15 cellular contexts compared by ENCODE assay signal in the genomic region with DNA sequence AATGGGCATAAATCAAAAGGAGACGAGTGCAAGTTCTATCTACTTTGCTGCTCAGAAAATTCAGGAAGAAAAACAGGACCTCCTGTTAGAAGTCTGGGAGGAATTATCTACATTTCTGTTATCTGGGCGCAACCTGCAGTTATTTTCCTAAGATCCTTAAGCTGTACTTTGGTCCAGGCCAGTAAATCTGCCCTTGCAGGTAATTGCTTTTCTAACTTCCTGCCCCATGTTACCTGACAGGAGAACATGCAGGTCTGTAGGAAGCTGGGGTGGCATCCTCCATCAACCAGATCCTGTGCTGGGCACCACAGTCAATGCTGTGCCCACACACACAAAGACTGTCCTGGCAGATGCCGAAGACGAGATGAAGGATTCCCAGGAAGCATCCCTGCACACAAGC. TPM values are rescaled to one million over a fixed set of nuclear protein-coding genes. Genes with fewer than 3 reads are reported as not detected.
DNase-seq lines count a peak whose midpoint lies in the region; TF ChIP-seq lines count a peak whose summit lies in the region.
"Had no signal": no experiment of that assay in that cellular context is flagged by ENCODE, and none has a peak within 500 bp of the region (broad histone marks: within the 10 kb centered on the region; RNA-seq: fewer than 3 reads in every experiment).

No MANE protein-coding gene starts in this region.

- H4K8ac ChIP-seq in trophoblast cell (ENCODE audit: low read depth, low read length) = no peak overlapping the region

- no peaks in the 10 kb centered on the region for H3K27me3 ChIP-seq in colonic mucosa
- no peaks in the 10 kb centered on the region for H3K27me3 ChIP-seq in hepatocyte
- peaks cover 3% of the 10 kb centered on the region for H3K27me3 ChIP-seq in trophoblast cell (ENCODE audit: insufficient read depth, low read length)
- H3K27me3 ChIP-seq in tibial nerve = peaks cover 0 to 10% of the 10 kb centered on the region in 2 donors
- H3K27me3 ChIP-seq: BE2C had no signal

- intact Hi-C loops in colonic mucosa (cut with DNase I) = no loop called here
- intact Hi-C loops in OCI-LY7 (cut with micrococcal nuclease; ENCODE audit: unreplicated experiment) = no loop called here

- no peak overlapping the region for H3K23ac ChIP-seq in trophoblast cell (ENCODE audit: low read length)

- H3K9ac ChIP-seq in colonic mucosa (ENCODE audit: low read depth in 2 of 2, low read length in 2 of 2) (no peak overlapping the region), trophoblast cell (ENCODE audit: low read length) (peak overlapping the region; percentile 14)

- H3K4me2 ChIP-seq in hepatocyte (peak overlapping the region; percentile 59), trophoblast cell (ENCODE audit: low read length) (no peak overlapping the region), OCI-LY7 (ENCODE audit: low read length) (no peak overlapping the region)

- no peak for TF ChIP-seq CTCF in colonic mucosa (IDR thresholded peaks at IDR 0.05)
- no peak for TF ChIP-seq CTCF in hepatocyte (IDR thresholded peaks at IDR 0.05; ENCODE audit: poor library complexity)
- no peak for TF ChIP-seq CTCF in OCI-LY7 (conservative IDR thresholded peaks at IDR 0.05; ENCODE audit: low read length)
- no peak for TF ChIP-seq CTCF in tibial nerve (IDR thresholded peaks at IDR 0.05)

- H3K27ac ChIP-seq in colonic mucosa (peak overlapping the region; percentile 70), hepatocyte (peak overlapping the region; percentile 80), trophoblast cell (ENCODE audit: low read depth, low read length) (no peak overlapping the region), OCI-LY7 (ENCODE audit: low read depth, low read length, poor library complexity, severe bottlenecking) (no peak overlapping the region), tibial nerve (no peak overlapping the region)
- H3K27ac ChIP-seq: C4-2B had no signal

- no peak for TF ChIP-seq POLR2A in tibial nerve (IDR thresholded peaks at IDR 0.05)

- TF ChIP-seq EP300 in tibial nerve (IDR thresholded peaks at IDR 0.05) = no peak

- no peaks in the 10 kb centered on the region for H3K36me3 ChIP-seq in colonic mucosa
- no peaks in the 10 kb centered on the region for H3K36me3 ChIP-seq in hepatocyte (replicated peaks; ENCODE audit: insufficient read depth, low read depth)
- H3K36me3 ChIP-seq in trophoblast cell (ENCODE audit: control insufficient read depth in 1 of 2, insufficient read depth in 2 of 2, low read length in 2 of 2) = peaks cover 17 to 27% of the 10 kb centered on the region in 2 experiments
- no peaks in the 10 kb centered on the region for H3K36me3 ChIP-seq in OCI-LY7 (ENCODE audit: insufficient read depth, low read length)
- H3K36me3 ChIP-seq in tibial nerve = no peaks in the 10 kb centered on the region

- no peak overlapping the region for H3K14ac ChIP-seq in trophoblast cell (ENCODE audit: low read length)

- peak; percentile 57 for DNase-seq in colonic mucosa
- DNase-seq in hepatocyte (ENCODE audit: low spot score) = peak; percentile 45
- no peak for DNase-seq in trophoblast cell
- DNase-seq in kidney glomerular epithelial cell (lab: John Stamatoyannopoulos, UW) = no peak
- DNase-seq in NCI-H1930 (lab: John Stamatoyannopoulos, UW) = no peak
- no peak for DNase-seq in OCI-LY7 (ENCODE audit: low spot score)
- DNase-seq in tibial nerve (ENCODE audit: low spot score in 2 of 2) = no peak
- DNase-seq: BE2C; CD4-positive, alpha-beta memory T cell; DMS153; DMS79 treated with DMSO at 0.1 percent for 48 hours; EL; HCEC 1CT; HFFc6 had no signal

- no peak overlapping the region for H4K12ac ChIP-seq in trophoblast cell (ENCODE audit: low read depth, low read length)

- H4K91ac ChIP-seq in trophoblast cell (ENCODE audit: low read depth, low read length) = no peak overlapping the region

- H3K9me2 ChIP-seq in hepatocyte (replicated peaks; ENCODE audit: insufficient read depth) (no peaks in the 10 kb centered on the region), OCI-LY7 (ENCODE audit: insufficient read depth, low read length) (no peaks in the 10 kb centered on the region)

- H2BK120ac ChIP-seq in trophoblast cell (ENCODE audit: insufficient read depth, low read length, poor library complexity) = no peak overlapping the region

- no peak overlapping the region for H2AK5ac ChIP-seq in trophoblast cell (ENCODE audit: low read length)

- CTCF ChIA-PET in OCI-LY7 (lab: Charles Lee; ENCODE audit: unreplicated experiment) = no interaction called here

- WGBS in hepatocyte (ENCODE audit: low lambda C conversion rate, missing lambda C conversion rate) = 70% methylated on average over 4 of the region's 4 CpGs
- WGBS in trophoblast cell (ENCODE audit: extremely low coverage, insufficient coverage, insufficient read length) = no CpG with 5 or more reads among the region's 4 CpGs
- 89 to 96% methylated on average over 4 of the region's 4 CpGs for WGBS in tibial nerve, 2 donors

- H3K79me2 ChIP-seq in hepatocyte (peaks cover 50% of the 10 kb centered on the region), trophoblast cell (ENCODE audit: control insufficient read depth, insufficient read depth, low read length, poor library complexity) (peaks cover under 1% of the 10 kb centered on the region), OCI-LY7 (ENCODE audit: insufficient read depth, low read depth, low read length) (no peaks in the 10 kb centered on the region)

- no peak overlapping the region for H3K18ac ChIP-seq in trophoblast cell (ENCODE audit: low read length)

- POLR2A ChIA-PET in OCI-LY7 (lab: Charles Lee) = no interaction called here

- BruUV-seq in OCI-LY7 (replicated peaks; lab: Mats Ljungman, UMichigan) = no TSS peak

- H3K4me1 ChIP-seq in colonic mucosa (peaks cover 6% of the 10 kb centered on the region), hepatocyte (ENCODE audit: insufficient read depth) (peaks cover 16% of the 10 kb centered on the region), trophoblast cell (ENCODE audit: control insufficient read depth in 1 of 2, insufficient read depth in 2 of 2, low read length in 2 of 2) (peaks cover 3% of the 10 kb centered on the region in 2 experiments), OCI-LY7 (ENCODE audit: insufficient read depth, low read length, poor library complexity, severe bottlenecking) (no peaks in the 10 kb centered on the region), tibial nerve (peaks cover 0 to 6% (median 0%) of the 10 kb centered on the region in 4 donors)
- H3K4me1 ChIP-seq: BE2C had no signal

- H3K4ac ChIP-seq in trophoblast cell (ENCODE audit: low read depth, low read length) = no peak overlapping the region

- peaks cover under 1% of the 10 kb centered on the region for H3K79me1 ChIP-seq in trophoblast cell (ENCODE audit: low read length)

- H2AFZ ChIP-seq in hepatocyte (no peak overlapping the region), trophoblast cell (ENCODE audit: insufficient read depth, low read length, poor library complexity) (no peak overlapping the region), OCI-LY7 (ENCODE audit: low read length) (no peak overlapping the region)

- no peaks in the 10 kb centered on the region for H3K9me3 ChIP-seq in colonic mucosa
- H3K9me3 ChIP-seq in hepatocyte (ENCODE audit: low read depth) = no peaks in the 10 kb centered on the region
- peaks cover 3% of the 10 kb centered on the region for H3K9me3 ChIP-seq in trophoblast cell (ENCODE audit: insufficient read depth, low read depth, low read length)
- H3K9me3 ChIP-seq in OCI-LY7 (ENCODE audit: low read length) = no peaks in the 10 kb centered on the region
- H3K9me3 ChIP-seq in tibial nerve = no peaks in the 10 kb centered on the region
- H3K9me3 ChIP-seq: BE2C had no signal

- H2BK5ac ChIP-seq in trophoblast cell (ENCODE audit: low read depth, low read length, poor library complexity) = no peak overlapping the region

- no peak overlapping the region for H2BK12ac ChIP-seq in trophoblast cell (ENCODE audit: low read length)

- H4K20me1 ChIP-seq in hepatocyte (ENCODE audit: insufficient read depth, poor library complexity, severe bottlenecking) = no peaks in the 10 kb centered on the region
- no peaks in the 10 kb centered on the region for H4K20me1 ChIP-seq in OCI-LY7 (ENCODE audit: insufficient read depth, low read length)

- H3K4me3 ChIP-seq in colonic mucosa (no peak overlapping the region), hepatocyte (no peak overlapping the region), trophoblast cell (ENCODE audit: low read depth, low read length) (no peak overlapping the region), OCI-LY7 (ENCODE audit: low read depth, low read length, poor library complexity, severe bottlenecking) (no peak overlapping the region), tibial nerve (no peak overlapping the region)

RNA-seq across cellular contexts. Expression of a gene that starts 5.7 kb away (rescaled TPM):
- total RNA-seq in colonic mucosa = 10 to 100 TPM; 14.6 to 21.6 TPM
- total RNA-seq in hepatocyte = 6.6 and 8.1 TPM in 2 replicates
- 9.5 and 10.8 TPM in 2 replicates for polyA plus RNA-seq in hepatocyte
- polyA plus RNA-seq in trophoblast cell (2013) = 13.6 and 15.2 TPM in 2 replicates
- total RNA-seq in OCI-LY7 (2014; rRNA removed; shearing (Covaris generic)) = not detected in 2 replicates
- total RNA-seq in OCI-LY7 (2022) = not detected in 2 replicates
- 1 to 10 TPM in 1 of 4 donors, under 1 TPM in 2, not detected in 1; 0.44 to 1.5 (median 0.63) TPM for total RNA-seq in tibial nerve
- total RNA-seq: CD4-positive, alpha-beta memory T cell; HFFc6 had no signal
- polyA plus RNA-seq: CD4-positive, alpha-beta memory T cell had no signal

Comparison
In these comparisons a context has a peak if more than half of its experiments do, and no peak if none do; other contexts are left out.
1. DNase-seq: peak in colonic mucosa (single experiment) and hepatocyte (single experiment); none in trophoblast cell (0 of 2), kidney glomerular epithelial cell (single experiment), NCI-H1930 (0 of 2), OCI-LY7 (single experiment) and tibial nerve (0 of 2).
2. H3K27ac ChIP-seq: peak in colonic mucosa (single experiment) and hepatocyte (single experiment); none in trophoblast cell (single experiment), OCI-LY7 (single experiment) and tibial nerve (0 of 4).